1 cellular context compared by ENCODE assay signal in genomic region chr4:185296665-185297460, GRCh38.
TF ChIP-seq lines count a peak whose summit lies in the region.

No MANE protein-coding gene starts in this region.

TF ChIP-seq in GM23338, 12 proteins besides CTCF, POLR2A, EP300 and RAD21 (continued from another document):
- TF ChIP-seq ZNF462 (CRISPR knock-in tag; IDR thresholded peaks at IDR 0.05) = no peak
- no peak for TF ChIP-seq STAT1 (IDR thresholded peaks at IDR 0.05; ENCODE audit: unreplicated experiment)
- TF ChIP-seq ZNF114 (CRISPR knock-in tag; IDR thresholded peaks at IDR 0.05) = no peak
- no peak for TF ChIP-seq REST (IDR thresholded peaks at IDR 0.05; ENCODE audit: unreplicated experiment)
- no peak for TF ChIP-seq ETS1 (IDR thresholded peaks at IDR 0.05)
- no peak for TF ChIP-seq CREB1 (CRISPR knock-in tag; IDR thresholded peaks at IDR 0.05; ENCODE audit: low read depth)
- TF ChIP-seq JUNB (IDR thresholded peaks at IDR 0.05; ENCODE audit: unreplicated experiment) = no peak
- no peak for TF ChIP-seq ZNF331 (CRISPR knock-in tag; IDR thresholded peaks at IDR 0.05; ENCODE audit: low read depth)
- TF ChIP-seq POLR2AphosphoS5 (IDR thresholded peaks at IDR 0.05; ENCODE audit: low read depth) = no peak
